In the genomic region with DNA sequence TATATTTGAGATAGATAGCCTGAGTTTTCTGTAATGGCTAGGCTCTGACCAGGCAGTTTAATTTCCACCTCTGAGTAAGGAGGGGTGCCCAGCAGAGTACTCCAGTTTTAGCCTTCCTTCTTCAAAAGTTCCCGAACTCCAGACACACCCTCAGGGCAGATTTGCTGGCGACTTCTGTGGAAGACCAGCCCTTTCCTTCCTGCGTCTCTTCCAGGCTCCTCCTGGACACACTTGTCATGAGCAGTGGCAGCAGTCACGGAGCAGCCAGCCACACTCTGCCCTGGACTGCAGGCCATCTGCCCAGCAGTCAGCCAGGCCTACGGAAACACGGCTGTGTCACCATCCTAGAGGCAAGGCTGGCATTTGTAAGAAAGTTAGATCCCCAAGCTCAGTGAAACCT, we compare ENCODE assay signal across 1 cellular context.
TF ChIP-seq lines count a peak whose summit lies in the region.

No MANE protein-coding gene starts in this region.

TF ChIP-seq in IMR-90, 13 proteins besides CTCF, POLR2A, EP300 and RAD21 (continued from another document):
- TF ChIP-seq RFX5 (IDR thresholded peaks at IDR 0.05; ENCODE audit: low read depth, low read length) (no peak), CEBPB (IDR thresholded peaks at IDR 0.05; ENCODE audit: low read depth, low read length) (no peak), MAZ (IDR thresholded peaks at IDR 0.05; ENCODE audit: borderline replicate concordance, low read depth, low read length) (no peak), BHLHE40 (IDR thresholded peaks at IDR 0.05; ENCODE audit: low read depth, low read length) (no peak), SMC3 (IDR thresholded peaks at IDR 0.05; ENCODE audit: low read depth, low read length) (no peak), RCOR1 (IDR thresholded peaks at IDR 0.05; ENCODE audit: insufficient replicate concordance, low read length) (no peak)
- TF ChIP-seq, protein P1, sequence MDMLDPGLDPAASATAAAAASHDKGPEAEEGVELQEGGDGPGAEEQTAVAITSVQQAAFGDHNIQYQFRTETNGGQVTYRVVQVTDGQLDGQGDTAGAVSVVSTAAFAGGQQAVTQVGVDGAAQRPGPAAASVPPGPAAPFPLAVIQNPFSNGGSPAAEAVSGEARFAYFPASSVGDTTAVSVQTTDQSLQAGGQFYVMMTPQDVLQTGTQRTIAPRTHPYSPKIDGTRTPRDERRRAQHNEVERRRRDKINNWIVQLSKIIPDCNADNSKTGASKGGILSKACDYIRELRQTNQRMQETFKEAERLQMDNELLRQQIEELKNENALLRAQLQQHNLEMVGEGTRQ (IDR thresholded peaks at IDR 0.05; ENCODE audit: low read depth, low read length) = no peak
- TF ChIP-seq, protein P2, sequence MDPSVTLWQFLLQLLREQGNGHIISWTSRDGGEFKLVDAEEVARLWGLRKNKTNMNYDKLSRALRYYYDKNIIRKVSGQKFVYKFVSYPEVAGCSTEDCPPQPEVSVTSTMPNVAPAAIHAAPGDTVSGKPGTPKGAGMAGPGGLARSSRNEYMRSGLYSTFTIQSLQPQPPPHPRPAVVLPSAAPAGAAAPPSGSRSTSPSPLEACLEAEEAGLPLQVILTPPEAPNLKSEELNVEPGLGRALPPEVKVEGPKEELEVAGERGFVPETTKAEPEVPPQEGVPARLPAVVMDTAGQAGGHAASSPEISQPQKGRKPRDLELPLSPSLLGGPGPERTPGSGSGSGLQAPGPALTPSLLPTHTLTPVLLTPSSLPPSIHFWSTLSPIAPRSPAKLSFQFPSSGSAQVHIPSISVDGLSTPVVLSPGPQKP (IDR thresholded peaks at IDR 0.05; ENCODE audit: borderline replicate concordance, low read depth, low read length) = no peak
TF ChIP-seq in IMR-90: peak in this region for 0.
